Comparison of ENCODE assay signal across 15 cellular contexts in the genomic region with DNA sequence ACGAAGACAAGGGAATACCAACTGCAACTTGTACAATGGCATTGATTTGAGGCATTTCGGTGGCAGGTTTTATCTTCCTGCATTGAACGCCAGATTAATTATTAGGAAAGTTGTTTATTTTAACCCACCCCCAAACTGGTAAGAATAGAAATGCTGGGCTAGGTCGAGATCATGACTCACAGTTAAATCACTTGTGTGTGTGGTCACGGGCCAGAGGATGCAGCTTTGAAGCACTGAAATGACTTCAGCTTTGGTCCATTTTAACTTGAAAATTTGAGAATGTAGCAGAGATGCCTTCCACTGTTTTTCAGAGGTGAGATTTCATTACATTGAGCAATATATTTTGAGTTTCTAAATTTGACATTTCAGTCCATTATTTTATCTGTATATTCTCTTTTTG. TPM values are rescaled to one million over a fixed set of nuclear protein-coding genes. Genes with fewer than 3 reads are reported as not detected.
DNase-seq lines count a peak whose midpoint lies in the region; ATAC-seq and TF ChIP-seq lines count a peak whose summit lies in the region.
"Had no signal": no experiment of that assay in that cellular context is flagged by ENCODE, and none has a peak within 500 bp of the region (broad histone marks: within the 10 kb centered on the region; RNA-seq: fewer than 3 reads in every experiment).

No MANE protein-coding gene starts in this region.

- in situ Hi-C loops in Caki2 (cut with HindIII; ENCODE audit: low pct_unique_long_range_greater_than_20kb, low sequenced_read_pairs) = no loop called here

- no peak for TF ChIP-seq CTCF in choroid plexus epithelial cell (conservative IDR thresholded peaks at IDR 0.05; ENCODE audit: low read depth, low read length)

- no peak for ATAC-seq in GM19328 (IDR thresholded peaks at IDR 0.05; ENCODE audit: unreplicated experiment)
- ATAC-seq: psoas muscle had no signal

- no peaks in the 10 kb centered on the region for H3K9me3 ChIP-seq in MG63
- H3K9me3 ChIP-seq: psoas muscle, tibial artery had no signal

- no peaks in the 10 kb centered on the region for H3K27me3 ChIP-seq in MG63
- H3K27me3 ChIP-seq: tibial artery had no signal

- DNase-seq in Caki2 (ENCODE audit: low read depth) (peak; percentile 72), MG63 (peak; percentile 68), choroid plexus epithelial cell (ENCODE audit: low read depth) (peak; percentile 87), mucosa of gallbladder (ENCODE audit: low spot score) (peak; percentile 67), NCI-H2227 treated with DMSO at 0.1 percent for 48 hours (lab: John Stamatoyannopoulos, UW) (no peak), NCI-H1105 (lab: John Stamatoyannopoulos, UW) (no peak)
- no peak for DNase-seq in activated CD8-positive, alpha-beta memory T cell treated with anti-CD3 and anti-CD28 coated beads, Interleukin-2, amount 50 U/mL, for 48 hours
- DNase-seq: activated T-cell treated with anti-CD3 and anti-CD28 coated beads, Interleukin-2, amount 50 U/mL, for 1 hour; DMS 273 treated with DMSO at 0.1 percent for 48 hours; NCI-H2171; psoas muscle; RPMI8226; tibial artery had no signal

- H3K4me3 ChIP-seq in MG63 = no peak overlapping the region
- no peak overlapping the region for H3K4me3 ChIP-seq in choroid plexus epithelial cell (ENCODE audit: low read depth, low read length)
- H3K4me3 ChIP-seq: lung, psoas muscle, tibial artery had no signal

- no peaks in the 10 kb centered on the region for H3K36me3 ChIP-seq in MG63
- H3K36me3 ChIP-seq: tibial artery had no signal

RNA-seq across cellular contexts. Expression of a gene that starts 23.6 kb away (rescaled TPM):
- total RNA-seq in Caki2 (2014; rRNA removed; shearing (Covaris generic); ENCODE audit: low replicate concordance) = 3.2 and 3.6 TPM in 2 replicates
- not detected in 2 replicates for total RNA-seq in MG63 (2014; rRNA removed; shearing (Covaris generic); ENCODE audit: low replicate concordance)
- total RNA-seq in mucosa of gallbladder = 22.6 TPM

RNA-seq across cellular contexts. Expression of a gene that starts 52.7 kb away (rescaled TPM):
- 128 and 149 TPM in 2 replicates for total RNA-seq in Caki2 (2014; rRNA removed; shearing (Covaris generic); ENCODE audit: low replicate concordance)
- 54.4 and 107 TPM in 2 replicates for total RNA-seq in MG63 (2014; rRNA removed; shearing (Covaris generic); ENCODE audit: low replicate concordance)
- 64.5 TPM for total RNA-seq in mucosa of gallbladder

Comparison
In these comparisons a context has a peak if more than half of its experiments do, and no peak if none do; other contexts are left out.
1. DNase-seq: peak in Caki2 (single experiment), MG63 (single experiment), choroid plexus epithelial cell (single experiment) and mucosa of gallbladder (single experiment); none in NCI-H2227 treated with DMSO at 0.1 percent for 48 hours (single experiment), activated CD8-positive, alpha-beta memory T cell treated with anti-CD3 and anti-CD28 coated beads, Interleukin-2, amount 50 U/mL, for 48 hours (single experiment) and NCI-H1105 (single experiment).